In genomic region chr12:12721251-12721689, GRCh38 we compare ENCODE assay signal across 8 cellular contexts. TPM values are rescaled to one million over a fixed set of nuclear protein-coding genes. Genes with fewer than 3 reads are reported as not detected.
DNase-seq lines count a peak whose midpoint lies in the region; ATAC-seq lines count a peak whose summit lies in the region.

No MANE protein-coding gene starts in this region.

- ATAC-seq in HG03045 (IDR thresholded peaks at IDR 0.05; ENCODE audit: unreplicated experiment), result no peak

- H3K27me3 ChIP-seq in BLaER1 treated with 17β-estradiol and CSF1 and Interleukin-3, amounts not matched to agents 10 nM and 100 nM, result no peaks in the 10 kb centered on the region
- no peaks in the 10 kb centered on the region for H3K27me3 ChIP-seq in muscle layer of duodenum (ENCODE audit: low read depth, low read length)

- DNase-seq in HT-29 (ENCODE audit: low spot score), result peak; percentile 74
- DNase-seq in activated naive CD8-positive, alpha-beta T cell treated with anti-CD3 and anti-CD28 coated beads for 36 hours, result no peak
- no peak for DNase-seq in occipital lobe (lab: John Stamatoyannopoulos, UW)
- no peak for DNase-seq in glomerular visceral epithelial cell (ENCODE audit: extremely low spot score)
- no peak for DNase-seq in activated CD8-positive, alpha-beta memory T cell treated with anti-CD3 and anti-CD28 coated beads, Interleukin-2, amount 50 U/mL, for 48 hours

- H3K27ac ChIP-seq in BLaER1 treated with 17β-estradiol and CSF1 and Interleukin-3, amounts not matched to agents 10 nM and 100 nM, result peak overlapping the region; percentile 91 to 100 (median 99); a peak in 20 of 22 replicates
- peak overlapping the region; percentile 98 for H3K27ac ChIP-seq in muscle layer of duodenum (ENCODE audit: low read length)

- H3K4me3 ChIP-seq in BLaER1 treated with 17β-estradiol and CSF1 and Interleukin-3, amounts not matched to agents 10 nM and 100 nM, result peak overlapping the region; percentile 76 to 99 (median 90); a peak in 19 of 20 replicates
- peak overlapping the region in 1 of 2 donors; percentile 83 for H3K4me3 ChIP-seq in muscle layer of duodenum (ENCODE audit: low read depth in 1 of 2, low read length in 2 of 2)

- peak overlapping the region; percentile 98 for H3K27ac Mint-ChIP-seq in activated naive CD8-positive, alpha-beta T cell treated with anti-CD3 and anti-CD28 coated beads for 36 hours

- peaks cover 25% of the 10 kb centered on the region for H3K4me1 Mint-ChIP-seq in activated naive CD8-positive, alpha-beta T cell treated with anti-CD3 and anti-CD28 coated beads for 36 hours

- peaks cover 19 to 36% (median 24%) of the 10 kb centered on the region in 10 experiments for H3K4me1 ChIP-seq in BLaER1 treated with 17β-estradiol and CSF1 and Interleukin-3, amounts not matched to agents 10 nM and 100 nM
- H3K4me1 ChIP-seq in muscle layer of duodenum (ENCODE audit: control insufficient read depth in 1 of 2, insufficient read depth in 2 of 2, low read length in 2 of 2), result peaks cover 11 to 39% of the 10 kb centered on the region in 2 donors

- peak overlapping the region; percentile 88 to 100 (median 97) for H3K4me2 ChIP-seq in BLaER1 treated with 17β-estradiol and CSF1 and Interleukin-3, amounts not matched to agents 10 nM and 100 nM

- H3K9ac ChIP-seq in BLaER1 treated with 17β-estradiol and CSF1 and Interleukin-3, amounts not matched to agents 10 nM and 100 nM, result peak overlapping the region; percentile 92 to 99 (median 97); a peak in 21 of 22 replicates

- H3K9me3 ChIP-seq in BLaER1 treated with 17β-estradiol and CSF1 and Interleukin-3, amounts not matched to agents 10 nM and 100 nM (replicated peaks in 1 of 11), result no peaks in the 10 kb centered on the region
- H3K9me3 ChIP-seq in muscle layer of duodenum (ENCODE audit: control insufficient read depth in 1 of 2, low read length in 2 of 2), result no peaks in the 10 kb centered on the region

- H3K4me3 Mint-ChIP-seq in activated naive CD8-positive, alpha-beta T cell treated with anti-CD3 and anti-CD28 coated beads for 36 hours, result peak overlapping the region; percentile 97

- H3K27me3 Mint-ChIP-seq in activated naive CD8-positive, alpha-beta T cell treated with anti-CD3 and anti-CD28 coated beads for 36 hours, result peaks cover 4% of the 10 kb centered on the region

- peaks cover 9 to 48% (median 23%) of the 10 kb centered on the region in 11 experiments; a peak in 14 of 22 replicates for H4K20me1 ChIP-seq in BLaER1 treated with 17β-estradiol and CSF1 and Interleukin-3, amounts not matched to agents 10 nM and 100 nM

- H3K36me3 ChIP-seq in BLaER1 treated with 17β-estradiol and CSF1 and Interleukin-3, amounts not matched to agents 10 nM and 100 nM, result peaks cover 26 to 44% (median 36%) of the 10 kb centered on the region in 11 experiments; a peak in 20 of 22 replicates
- peaks cover 20 to 25% of the 10 kb centered on the region in 2 donors for H3K36me3 ChIP-seq in muscle layer of duodenum (ENCODE audit: control insufficient read depth in 1 of 2, insufficient read depth in 2 of 2, low read length in 2 of 2)

- no peaks in the 10 kb centered on the region for H3K9me3 Mint-ChIP-seq in activated naive CD8-positive, alpha-beta T cell treated with anti-CD3 and anti-CD28 coated beads for 36 hours

- H3K36me3 Mint-ChIP-seq in activated naive CD8-positive, alpha-beta T cell treated with anti-CD3 and anti-CD28 coated beads for 36 hours, result peaks cover 54% of the 10 kb centered on the region

RNA-seq across cellular contexts. Expression of gene CDKN1B, which starts 4.1 kb away (rescaled TPM):
- 52.9 and 67.7 TPM in 2 replicates for total RNA-seq in HT-29 (2014; rRNA removed; shearing (Covaris generic))
- total RNA-seq in activated naive CD8-positive, alpha-beta T cell treated with anti-CD3 and anti-CD28 coated beads for 36 hours, result 10 to 100 TPM; 26.0 to 26.1 TPM
- total RNA-seq in occipital lobe, result 143 TPM

RNA-seq across cellular contexts. Expression of gene GPR19, which starts 25.3 kb away (rescaled TPM):
- 0.25 and 1.0 TPM in 2 replicates for total RNA-seq in HT-29 (2014; rRNA removed; shearing (Covaris generic))
- 10 to 100 TPM; 10.3 to 11.3 TPM for total RNA-seq in activated naive CD8-positive, alpha-beta T cell treated with anti-CD3 and anti-CD28 coated beads for 36 hours
- total RNA-seq in occipital lobe, result 24.6 TPM
